Comparison of ENCODE assay signal across 1 cellular context in the genomic region with DNA sequence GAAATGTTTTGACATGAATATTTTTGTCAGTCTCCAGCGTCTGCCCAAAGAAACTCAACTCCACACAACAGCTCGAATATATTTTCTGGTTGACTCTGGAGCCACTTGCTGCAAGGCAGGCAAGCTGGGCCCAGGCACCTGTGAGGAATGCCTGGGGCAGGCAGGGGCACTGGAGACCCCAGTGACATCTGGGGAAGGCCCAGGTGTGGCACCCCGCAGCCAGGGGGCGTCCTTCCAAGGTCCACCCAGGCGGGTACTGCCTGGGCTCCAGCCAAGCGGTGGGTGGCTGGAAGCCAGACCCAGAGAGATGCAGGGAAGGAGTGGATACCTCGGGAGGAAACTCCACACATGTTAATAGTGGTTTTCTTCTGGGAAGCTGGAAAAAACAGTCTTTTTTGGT.
TF ChIP-seq lines count a peak whose summit lies in the region.

No MANE protein-coding gene starts in this region.

TF ChIP-seq in K562, 482 proteins besides CTCF, POLR2A, EP300 and RAD21 (continued from another document):
- TF ChIP-seq CTCFL (IDR thresholded peaks at IDR 0.05; ENCODE audit: borderline replicate concordance, insufficient read depth, low read depth, low read length, poor library complexity, severe bottlenecking) = peak; percentile 49
